In the genomic region with DNA sequence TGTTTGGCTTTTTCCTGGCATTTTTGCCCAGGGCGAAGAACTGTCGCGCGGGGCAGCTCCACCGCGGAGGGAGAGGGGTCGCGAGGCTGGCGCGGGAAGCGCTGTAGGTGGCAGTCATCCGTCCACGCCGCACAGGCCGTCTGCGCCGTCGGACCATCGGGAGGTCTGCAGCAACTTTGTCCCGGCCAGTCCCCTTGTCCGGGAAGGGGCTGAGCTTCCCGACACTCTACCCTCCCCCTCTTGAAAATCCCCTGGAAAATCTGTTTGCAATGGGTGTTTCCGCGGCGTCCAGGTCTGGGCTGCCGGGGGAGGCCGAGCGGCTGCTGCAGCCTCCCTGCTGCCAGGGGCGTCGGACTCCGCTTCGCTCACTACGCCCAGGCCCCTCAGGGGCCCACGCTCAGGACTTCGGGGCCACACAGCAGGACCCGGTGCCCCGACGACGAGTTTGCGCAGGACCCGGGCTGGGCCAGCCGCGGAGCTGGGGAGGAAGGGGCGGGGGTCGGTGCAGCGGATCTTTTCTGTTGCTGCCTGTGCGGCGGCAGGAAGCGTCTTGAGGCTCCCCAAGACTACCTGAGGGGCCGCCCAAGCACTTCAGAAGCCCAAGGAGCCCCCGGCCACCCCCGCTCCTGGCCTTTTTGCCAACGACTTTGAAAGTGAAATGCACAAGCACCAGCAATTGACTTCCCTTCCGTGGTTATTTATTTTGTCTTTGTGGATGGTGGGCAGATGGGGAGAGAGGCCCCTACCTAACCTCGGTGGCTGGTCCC, we compare ENCODE assay signal across 8 cellular contexts. TPM values are rescaled to one million over a fixed set of nuclear protein-coding genes. Genes with fewer than 3 reads are reported as not detected.
DNase-seq lines count a peak whose midpoint lies in the region; ATAC-seq and TF ChIP-seq lines count a peak whose summit lies in the region.

No MANE protein-coding gene starts in this region.

- peak; percentile 25 for DNase-seq in activated effector memory CD4-positive, alpha-beta T cell treated with Interleukin-2 at 50 U/mL for 16 hours
- no peak for DNase-seq in activated effector memory CD4-positive, alpha-beta T cell treated with anti-CD3 and anti-CD28 coated beads, Interleukin-2, amount 50 U/mL, for 16 hours
- DNase-seq in activated B cell treated with CpG ODN at 0.5 μM for 24 hours (no peak), SHP77 (lab: John Stamatoyannopoulos, UW) (no peak), GM13976 (ENCODE audit: low spot score) (no peak)
- DNase-seq in stimulated activated naive CD8-positive, alpha-beta T cell treated with anti-CD3 and anti-CD28 coated beads, Interleukin-15, amount 100 ng/mL, for 72 hours = peak; percentile 48 to 73

- H3K4me1 Mint-ChIP-seq in activated B cell treated with CpG ODN at 0.5 μM for 24 hours = peaks cover 58% of the 10 kb centered on the region
- H3K4me1 Mint-ChIP-seq in stimulated activated naive CD8-positive, alpha-beta T cell treated with anti-CD3 and anti-CD28 coated beads, Interleukin-15, amount 100 ng/mL, for 72 hours = peaks cover 59% of the 10 kb centered on the region

- H3K27ac Mint-ChIP-seq in activated B cell treated with CpG ODN at 0.5 μM for 24 hours = peak overlapping the region; percentile 76
- H3K27ac Mint-ChIP-seq in stimulated activated naive CD8-positive, alpha-beta T cell treated with anti-CD3 and anti-CD28 coated beads, Interleukin-15, amount 100 ng/mL, for 72 hours = peak overlapping the region in 1 of 2 donors; percentile 66

- peaks cover 12% of the 10 kb centered on the region for H3K36me3 Mint-ChIP-seq in activated B cell treated with CpG ODN at 0.5 μM for 24 hours (ENCODE audit: low read depth)

- peaks cover 20% of the 10 kb centered on the region for H3K27me3 Mint-ChIP-seq in activated B cell treated with CpG ODN at 0.5 μM for 24 hours
- H3K27me3 Mint-ChIP-seq in stimulated activated naive CD8-positive, alpha-beta T cell treated with anti-CD3 and anti-CD28 coated beads, Interleukin-15, amount 100 ng/mL, for 72 hours = peaks cover 70% of the 10 kb centered on the region

- ATAC-seq in activated B cell treated with CpG ODN at 0.5 μM for 24 hours (ENCODE audit: low read depth) = no peak
- ATAC-seq in stimulated activated naive CD8-positive, alpha-beta T cell treated with anti-CD3 and anti-CD28 coated beads, Interleukin-15, amount 100 ng/mL, for 72 hours = peak; percentile 15
- ATAC-seq in GM21786 (IDR thresholded peaks at IDR 0.05; ENCODE audit: unreplicated experiment) = no peak

- intact Hi-C loops in activated B cell treated with CpG ODN at 0.5 μM for 24 hours (cut with micrococcal nuclease) = loop anchor here (1.0 kb wide), 1 partner anchor 30 kb away; no protein-coding TSS in a partner anchor

- in situ Hi-C loops in GM13976 (cut with MboI; ENCODE audit: low sequenced_read_pairs, unreplicated experiment) = loop anchor here (5.0 kb wide), 1 partner anchor 34 kb away; no protein-coding TSS in a partner anchor

- H3K4me3 ChIP-seq in iPS-18c (ENCODE audit: insufficient read depth, low read depth, low read length) = peak overlapping the region; percentile 9; the same call in 1 of the 2 replicates

- no peak for TF ChIP-seq CTCF in activated B cell treated with CpG ODN at 0.5 μM for 24 hours (IDR thresholded peaks at IDR 0.05)
- TF ChIP-seq CTCF in GM13976 (IDR thresholded peaks at IDR 0.05; ENCODE audit: borderline replicate concordance, control extremely low read depth, extremely low read depth, insufficient read depth, missing control alignments) = no peak

- POLR2A ChIA-PET in activated B cell treated with CpG ODN at 0.5 μM for 24 hours (lab: Charles Lee) = interaction anchor here (0.6 to 7.2 kb wide), 14 partner anchors 9 to 1558 kb away, joined by 3 to 212 read pairs (median 4); partner anchors contain the start of gene CBX8

- peaks cover 3% of the 10 kb centered on the region for H3K9me3 ChIP-seq in iPS-18c (ENCODE audit: control insufficient read depth, insufficient read depth, low read length)

- H3K4me3 Mint-ChIP-seq in activated B cell treated with CpG ODN at 0.5 μM for 24 hours = peak overlapping the region; percentile 46
- H3K4me3 Mint-ChIP-seq in stimulated activated naive CD8-positive, alpha-beta T cell treated with anti-CD3 and anti-CD28 coated beads, Interleukin-15, amount 100 ng/mL, for 72 hours = peak overlapping the region; percentile 83 to 84

- CTCF ChIA-PET in activated B cell treated with CpG ODN at 0.5 μM for 24 hours (lab: Charles Lee) = interaction anchor here (1.1 to 1.8 kb wide), 6 partner anchors 27 to 129 kb away, joined by 3 to 5 read pairs (median 4); partner anchors contain the start of gene CBX8

- H3K9me3 Mint-ChIP-seq in activated B cell treated with CpG ODN at 0.5 μM for 24 hours = no peaks in the 10 kb centered on the region
- H3K9me3 Mint-ChIP-seq in stimulated activated naive CD8-positive, alpha-beta T cell treated with anti-CD3 and anti-CD28 coated beads, Interleukin-15, amount 100 ng/mL, for 72 hours = no peaks in the 10 kb centered on the region

RNA-seq across cellular contexts. Expression of gene CBX4, which starts 2.3 kb away (rescaled TPM):
- total RNA-seq in activated B cell treated with CpG ODN at 0.5 μM for 24 hours = 55.6 and 56.3 TPM in 2 replicates

RNA-seq across cellular contexts. Expression of gene CBX8, which starts 44.7 kb away (rescaled TPM):
- total RNA-seq in activated B cell treated with CpG ODN at 0.5 μM for 24 hours = 4.0 and 4.9 TPM in 2 replicates

Comparison
In these comparisons a context has a peak if more than half of its experiments do, and no peak if none do; other contexts are left out.
1. DNase-seq: peak in activated effector memory CD4-positive, alpha-beta T cell treated with Interleukin-2 at 50 U/mL for 16 hours (single experiment) and stimulated activated naive CD8-positive, alpha-beta T cell treated with anti-CD3 and anti-CD28 coated beads, Interleukin-15, amount 100 ng/mL, for 72 hours (2 of 2); none in activated effector memory CD4-positive, alpha-beta T cell treated with anti-CD3 and anti-CD28 coated beads, Interleukin-2, amount 50 U/mL, for 16 hours (single experiment), activated B cell treated with CpG ODN at 0.5 μM for 24 hours (single experiment), SHP77 (0 of 2) and GM13976 (single experiment).